8 cellular contexts compared by ENCODE assay signal in the genomic region with DNA sequence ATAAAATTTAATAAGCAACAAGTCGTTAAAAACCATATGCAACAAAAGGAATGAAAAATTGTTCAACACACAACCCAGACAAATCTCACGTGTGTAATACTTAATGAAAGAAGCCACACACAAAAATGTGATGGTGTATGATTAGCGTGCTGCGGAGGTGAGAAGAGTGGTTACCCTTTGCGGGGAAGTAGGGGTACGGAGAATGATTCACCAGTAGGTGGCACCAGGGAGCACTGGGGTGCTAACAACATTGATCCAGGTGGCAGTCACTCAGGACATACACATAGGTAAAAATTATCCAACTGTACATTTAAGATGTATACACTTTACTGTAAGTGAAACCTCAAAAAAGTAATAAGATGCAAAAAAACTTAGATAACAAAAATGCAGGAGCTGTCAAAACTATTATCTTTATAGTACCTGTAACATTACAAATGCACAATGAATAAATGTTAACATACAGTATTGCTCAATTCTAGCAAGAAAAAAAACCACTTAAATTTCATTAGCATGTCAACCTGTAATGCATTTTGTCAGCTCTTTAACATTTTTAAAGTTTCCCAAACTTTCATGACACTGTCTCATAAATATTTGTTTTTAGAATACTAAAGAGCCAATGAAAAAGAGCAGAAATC. TPM values are rescaled to one million over a fixed set of nuclear protein-coding genes. Genes with fewer than 3 reads are reported as not detected.
DNase-seq lines count a peak whose midpoint lies in the region.

No MANE protein-coding gene starts in this region.

- H3K36me3 Mint-ChIP-seq in activated T-helper 2 cell treated with anti-CD3 and anti-CD28 coated beads, Interferon-gamma antibody, Interleukin-2, Interleukin-4, amounts not matched to agents 10 μg/mL and 5 μg/mL and 100 μg/mL, durations not matched to agents 14 hours and 24 hours and 36 hours (ENCODE audit: low read depth), result no peaks in the 10 kb centered on the region

- H3K4me3 ChIP-seq in iPS DF 6.9 (ENCODE audit: low read length), result no peak overlapping the region

- no peaks in the 10 kb centered on the region for H3K27me3 ChIP-seq in iPS DF 6.9 (ENCODE audit: control insufficient read depth, insufficient read depth, low read length)

- H3K27ac ChIP-seq in iPS DF 6.9 (ENCODE audit: low read length) (no peak overlapping the region), substantia nigra (ENCODE audit: low read depth, low read length, poor library complexity, severe bottlenecking) (no peak overlapping the region)

- WGBS in iPS DF 6.9 (ENCODE audit: insufficient coverage, insufficient read length), result no CpG with 5 or more reads among the region's 6 CpGs

- DNase-seq in DMS53 (lab: John Stamatoyannopoulos, UW) (peak; percentile 70), NCI-H460 (ENCODE audit: extremely low read depth, low read depth) (peak; percentile 20), iPS DF 6.9 (ENCODE audit: low read depth, low spot score) (peak; percentile 31), NCI-H1436 (lab: John Stamatoyannopoulos, UW) (no peak), substantia nigra (lab: John Stamatoyannopoulos, UW) (no peak), NCI-H2196 treated with DMSO at 0.1 percent for 48 hours (lab: John Stamatoyannopoulos, UW; ENCODE audit: unreplicated experiment) (no peak)
- peak; percentile 24 for DNase-seq in activated T-helper 2 cell treated with anti-CD3 and anti-CD28 coated beads, Interferon-gamma antibody, Interleukin-2, Interleukin-4, amounts not matched to agents 10 μg/mL and 5 μg/mL and 100 μg/mL, durations not matched to agents 14 hours and 24 hours and 36 hours (ENCODE audit: low spot score)
- peak; percentile 27 for DNase-seq in stimulated activated CD8-positive, alpha-beta memory T cell treated with anti-CD3 and anti-CD28 coated beads, Interleukin-15, amount 100 ng/mL, for 1 hour (ENCODE audit: low read depth)

- H3K9me3 Mint-ChIP-seq in activated T-helper 2 cell treated with anti-CD3 and anti-CD28 coated beads, Interferon-gamma antibody, Interleukin-2, Interleukin-4, amounts not matched to agents 10 μg/mL and 5 μg/mL and 100 μg/mL, durations not matched to agents 14 hours and 24 hours and 36 hours, result no peaks in the 10 kb centered on the region

- no peak overlapping the region for H3K4me3 Mint-ChIP-seq in activated T-helper 2 cell treated with anti-CD3 and anti-CD28 coated beads, Interferon-gamma antibody, Interleukin-2, Interleukin-4, amounts not matched to agents 10 μg/mL and 5 μg/mL and 100 μg/mL, durations not matched to agents 14 hours and 24 hours and 36 hours (ENCODE audit: low read depth)

- peaks cover 37% of the 10 kb centered on the region for H3K27me3 Mint-ChIP-seq in activated T-helper 2 cell treated with anti-CD3 and anti-CD28 coated beads, Interferon-gamma antibody, Interleukin-2, Interleukin-4, amounts not matched to agents 10 μg/mL and 5 μg/mL and 100 μg/mL, durations not matched to agents 14 hours and 24 hours and 36 hours (ENCODE audit: low read depth)

- no peaks in the 10 kb centered on the region for H3K36me3 ChIP-seq in iPS DF 6.9 (ENCODE audit: control insufficient read depth, insufficient read depth, low read length)

- H3K9me3 ChIP-seq in iPS DF 6.9 (ENCODE audit: control insufficient read depth, insufficient read depth, low read length), result no peaks in the 10 kb centered on the region

- intact Hi-C loops in activated T-helper 2 cell treated with anti-CD3 and anti-CD28 coated beads, Interferon-gamma antibody, Interleukin-2, Interleukin-4, amounts not matched to agents 10 μg/mL and 5 μg/mL and 100 μg/mL, durations not matched to agents 14 hours and 24 hours and 36 hours (cut with micrococcal nuclease), result loop anchor here (1.0 to 5.0 kb wide), 2 partner anchors 39 to 161 kb away; no protein-coding TSS in a partner anchor

- no peaks in the 10 kb centered on the region for H3K4me1 ChIP-seq in iPS DF 6.9 (ENCODE audit: control insufficient read depth, insufficient read depth, low read length)

- no peaks in the 10 kb centered on the region for H3K4me1 Mint-ChIP-seq in activated T-helper 2 cell treated with anti-CD3 and anti-CD28 coated beads, Interferon-gamma antibody, Interleukin-2, Interleukin-4, amounts not matched to agents 10 μg/mL and 5 μg/mL and 100 μg/mL, durations not matched to agents 14 hours and 24 hours and 36 hours (ENCODE audit: low read depth)

- no peak overlapping the region for H3K27ac Mint-ChIP-seq in activated T-helper 2 cell treated with anti-CD3 and anti-CD28 coated beads, Interferon-gamma antibody, Interleukin-2, Interleukin-4, amounts not matched to agents 10 μg/mL and 5 μg/mL and 100 μg/mL, durations not matched to agents 14 hours and 24 hours and 36 hours

RNA-seq across cellular contexts. Expression of a gene that starts 46.8 kb away (rescaled TPM):
- 0.09 TPM in 1 of 2 replicates, not detected in the other for total RNA-seq in NCI-H460 (2014; rRNA removed; shearing (Covaris generic))
- not detected in 2 replicates for polyA plus RNA-seq in NCI-H460 (2014; cell fraction: nucleus; rRNA removed)
- total RNA-seq in activated T-helper 2 cell treated with anti-CD3 and anti-CD28 coated beads, Interferon-gamma antibody, Interleukin-2, Interleukin-4, amounts not matched to agents 10 μg/mL and 5 μg/mL and 100 μg/mL, durations not matched to agents 14 hours and 24 hours and 36 hours, result 0.05 and 0.14 TPM in 2 replicates

Comparison
In these comparisons a context has a peak if more than half of its experiments do, and no peak if none do; other contexts are left out.
1. DNase-seq: peak in DMS53 (single experiment), NCI-H460 (single experiment), activated T-helper 2 cell treated with anti-CD3 and anti-CD28 coated beads, Interferon-gamma antibody, Interleukin-2, Interleukin-4, amounts not matched to agents 10 μg/mL and 5 μg/mL and 100 μg/mL, durations not matched to agents 14 hours and 24 hours and 36 hours (single experiment), iPS DF 6.9 (single experiment) and stimulated activated CD8-positive, alpha-beta memory T cell treated with anti-CD3 and anti-CD28 coated beads, Interleukin-15, amount 100 ng/mL, for 1 hour (single experiment); none in NCI-H1436 (single experiment), substantia nigra (0 of 49) and NCI-H2196 treated with DMSO at 0.1 percent for 48 hours (single experiment).